Comparison of ENCODE assay signal across 2 cellular contexts in the genomic region with DNA sequence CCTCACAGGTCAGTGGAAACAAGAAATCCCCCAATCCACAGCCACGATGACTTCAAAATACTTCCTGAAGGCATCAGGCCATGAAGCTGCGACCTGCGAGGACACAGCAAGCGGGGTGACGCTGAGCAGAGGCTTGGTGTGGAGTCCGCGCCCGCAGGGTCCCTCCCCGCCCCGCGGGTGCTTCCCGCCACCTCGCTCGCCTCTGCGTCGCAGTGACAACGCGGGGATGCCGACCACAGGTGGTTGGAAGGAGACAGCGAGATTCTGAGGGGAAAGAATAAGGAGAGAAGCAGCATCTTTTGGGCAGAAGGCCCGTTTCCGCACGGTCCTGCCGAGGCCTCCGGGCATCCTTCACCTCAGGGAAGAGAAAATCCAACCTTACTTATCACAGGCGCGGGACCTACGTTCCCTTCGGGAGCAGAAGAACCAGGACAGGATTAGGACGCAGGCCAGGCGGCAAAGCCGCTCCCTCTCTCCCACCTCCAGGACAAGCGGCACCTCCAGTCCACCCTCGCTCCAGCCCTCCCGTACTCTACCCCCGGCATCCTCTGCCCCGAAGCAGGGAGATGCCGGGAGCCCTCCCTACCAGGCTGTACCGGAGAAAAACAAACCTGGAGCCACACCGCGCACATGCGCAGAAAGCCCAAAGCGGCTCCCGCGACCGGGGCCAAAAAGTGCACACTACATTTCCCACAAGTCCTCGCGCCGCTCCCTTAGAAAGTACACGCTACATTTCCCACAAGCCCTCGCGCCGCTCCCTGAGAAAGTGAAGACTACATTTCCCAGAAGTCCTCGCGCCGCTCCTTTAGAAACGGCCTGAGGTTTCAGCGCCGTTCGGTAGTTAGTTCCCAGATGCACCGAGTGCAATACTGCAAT.
TF ChIP-seq lines count a peak whose summit lies in the region.

No MANE protein-coding gene starts in this region.

TF ChIP-seq in HCT116, 20 proteins besides CTCF, POLR2A, EP300 and RAD21 (continued from another document):
- TF ChIP-seq CBX3 (IDR thresholded peaks at IDR 0.05; ENCODE audit: low read depth) (no peak; the same call in 1 of the 2 replicates), EGR1 (IDR thresholded peaks at IDR 0.05; ENCODE audit: low read depth) (no peak), EZH2phosphoT487 (IDR thresholded peaks at IDR 0.05; ENCODE audit: borderline replicate concordance) (no peak), SP1 (IDR thresholded peaks at IDR 0.05; ENCODE audit: low read depth) (0 out of 2 replicates have a peak, but pooled peaks have one; percentile 27), SRF (IDR thresholded peaks at IDR 0.05; ENCODE audit: low read depth) (no peak)

TF ChIP-seq in neural cell, 6 proteins besides CTCF, POLR2A, EP300 and RAD21 (continued from another document):
- TF ChIP-seq, protein P1, sequence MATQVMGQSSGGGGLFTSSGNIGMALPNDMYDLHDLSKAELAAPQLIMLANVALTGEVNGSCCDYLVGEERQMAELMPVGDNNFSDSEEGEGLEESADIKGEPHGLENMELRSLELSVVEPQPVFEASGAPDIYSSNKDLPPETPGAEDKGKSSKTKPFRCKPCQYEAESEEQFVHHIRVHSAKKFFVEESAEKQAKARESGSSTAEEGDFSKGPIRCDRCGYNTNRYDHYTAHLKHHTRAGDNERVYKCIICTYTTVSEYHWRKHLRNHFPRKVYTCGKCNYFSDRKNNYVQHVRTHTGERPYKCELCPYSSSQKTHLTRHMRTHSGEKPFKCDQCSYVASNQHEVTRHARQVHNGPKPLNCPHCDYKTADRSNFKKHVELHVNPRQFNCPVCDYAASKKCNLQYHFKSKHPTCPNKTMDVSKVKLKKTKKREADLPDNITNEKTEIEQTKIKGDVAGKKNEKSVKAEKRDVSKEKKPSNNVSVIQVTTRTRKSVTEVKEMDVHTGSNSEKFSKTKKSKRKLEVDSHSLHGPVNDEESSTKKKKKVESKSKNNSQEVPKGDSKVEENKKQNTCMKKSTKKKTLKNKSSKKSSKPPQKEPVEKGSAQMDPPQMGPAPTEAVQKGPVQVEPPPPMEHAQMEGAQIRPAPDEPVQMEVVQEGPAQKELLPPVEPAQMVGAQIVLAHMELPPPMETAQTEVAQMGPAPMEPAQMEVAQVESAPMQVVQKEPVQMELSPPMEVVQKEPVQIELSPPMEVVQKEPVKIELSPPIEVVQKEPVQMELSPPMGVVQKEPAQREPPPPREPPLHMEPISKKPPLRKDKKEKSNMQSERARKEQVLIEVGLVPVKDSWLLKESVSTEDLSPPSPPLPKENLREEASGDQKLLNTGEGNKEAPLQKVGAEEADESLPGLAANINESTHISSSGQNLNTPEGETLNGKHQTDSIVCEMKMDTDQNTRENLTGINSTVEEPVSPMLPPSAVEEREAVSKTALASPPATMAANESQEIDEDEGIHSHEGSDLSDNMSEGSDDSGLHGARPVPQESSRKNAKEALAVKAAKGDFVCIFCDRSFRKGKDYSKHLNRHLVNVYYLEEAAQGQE (IDR thresholded peaks at IDR 0.05; ENCODE audit: borderline replicate concordance), result no peak
- TF ChIP-seq SMC3 (conservative IDR thresholded peaks at IDR 0.05; ENCODE audit: poor library complexity) (no peak), EZH2 (IDR thresholded peaks at IDR 0.05; ENCODE audit: borderline replicate concordance, insufficient read depth, low read length, poor library complexity, severe bottlenecking) (no peak)
